In the genomic region with DNA sequence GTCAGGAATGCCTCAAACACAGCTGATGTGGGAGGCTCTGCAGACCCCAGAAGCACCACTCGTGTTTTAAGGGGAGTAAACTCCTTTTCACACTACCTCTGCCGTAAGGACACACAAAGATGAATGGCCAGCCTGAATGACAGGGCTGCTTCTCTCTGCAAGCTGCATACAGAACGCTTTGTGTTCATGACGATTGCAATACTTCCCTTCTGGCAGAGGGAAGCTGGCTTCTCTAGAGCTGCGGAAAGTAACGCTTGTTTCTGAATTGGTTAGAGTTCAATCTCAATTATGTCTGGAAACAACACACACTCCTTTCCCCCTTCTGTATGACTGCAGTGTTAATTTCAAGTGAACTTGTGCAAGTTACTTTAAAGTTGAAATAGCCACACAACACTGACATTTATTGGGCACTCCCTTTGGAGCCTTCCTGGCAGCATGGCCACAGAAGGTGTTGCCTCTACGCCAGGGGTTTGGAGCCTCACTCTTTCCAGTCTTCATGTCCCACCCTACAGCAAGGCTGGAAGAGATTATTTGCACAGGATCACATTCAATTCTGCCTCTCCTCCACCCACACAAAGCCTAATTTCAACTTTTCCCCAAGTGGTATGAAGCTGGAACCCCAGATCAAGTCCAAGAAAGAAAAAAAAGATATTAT, we compare ENCODE assay signal across 1 cellular context.
TF ChIP-seq lines count a peak whose summit lies in the region.

No MANE protein-coding gene starts in this region.

TF ChIP-seq in endothelial cell of umbilical vein, 7 proteins besides CTCF, POLR2A, EP300 and RAD21 (continued from another document):
- TF ChIP-seq POLR2AphosphoS5 (IDR thresholded peaks at IDR 0.05; ENCODE audit: insufficient read depth, low read depth, low read length), result no peak
- TF ChIP-seq JUN (IDR thresholded peaks at IDR 0.05; ENCODE audit: borderline replicate concordance, insufficient read depth, insufficient read length, low read depth), result no peak
